In genomic region chr4:68948985-68949384, GRCh38 we compare ENCODE assay signal across 1 cellular context.
TF ChIP-seq lines count a peak whose summit lies in the region.

No MANE protein-coding gene starts in this region.

TF ChIP-seq in HepG2, 621 proteins besides CTCF, POLR2A, EP300 and RAD21 (continued from another document):
- TF ChIP-seq SIX4 (CRISPR knock-in tag; IDR thresholded peaks at IDR 0.05) (peak; percentile 67; the same call in 1 of the 2 replicates), KLF11 (CRISPR knock-in tag; IDR thresholded peaks at IDR 0.05) (0 out of 2 replicates have a peak, but pooled peaks have one; percentile 13), EHMT2 (IDR thresholded peaks at IDR 0.05; ENCODE audit: borderline replicate concordance, low read depth, low read length) (0 out of 2 replicates have a peak, but pooled peaks have one; percentile 9), RARA (CRISPR knock-in tag; IDR thresholded peaks at IDR 0.05) (peak; percentile 39; the same call in 1 of the 2 replicates), KAT7 (CRISPR knock-in tag; IDR thresholded peaks at IDR 0.05; ENCODE audit: borderline replicate concordance) (peak; percentile 54; the same call in 1 of the 2 replicates), MXD3 (CRISPR knock-in tag; IDR thresholded peaks at IDR 0.05) (no peak)
